Comparison of ENCODE assay signal across 8 cellular contexts in genomic region chr22:39153220-39153860, GRCh38. TPM values are rescaled to one million over a fixed set of nuclear protein-coding genes. Genes with fewer than 3 reads are reported as not detected.
DNase-seq lines count a peak whose midpoint lies in the region; ATAC-seq, FAIRE-seq and TF ChIP-seq lines count a peak whose summit lies in the region.

No MANE protein-coding gene starts in this region.

- H3K27ac ChIP-seq in neutrophil: peak overlapping the region; percentile 88

- FAIRE-seq in endometrium (lab: Jason Lieb, UNC): peak; percentile 37

- peaks cover 25 to 29% of the 10 kb centered on the region in 2 experiments for H3K4me1 ChIP-seq in neutrophil (ENCODE audit: control insufficient read depth in 1 of 2, insufficient read depth in 1 of 2, low read depth in 1 of 2, low read length in 1 of 2)

- peaks cover 55% of the 10 kb centered on the region for H3K27me3 ChIP-seq in neutrophil

- peaks cover 22% of the 10 kb centered on the region for H3K36me3 ChIP-seq in neutrophil

- no peak for TF ChIP-seq CTCF in neutrophil (IDR thresholded peaks at IDR 0.05)
- no peak for TF ChIP-seq CTCF in GM10248 (IDR thresholded peaks at IDR 0.05; ENCODE audit: control extremely low read depth, extremely low read depth, low read depth, missing control alignments)

- CTCF ChIA-PET in GM10248 (lab: Yijun Ruan, JAX): interaction anchor here (1.2 to 2.2 kb wide), 5 partner anchors 15 to 283 kb away, joined by 3 to 12 read pairs (median 5); no protein-coding TSS in a partner anchor

- peak overlapping the region; percentile 73 to 97 for H3K4me3 ChIP-seq in neutrophil (ENCODE audit: low read depth in 1 of 2, low read length in 1 of 2)

- no peaks in the 10 kb centered on the region for H3K9me3 ChIP-seq in neutrophil

- ATAC-seq in GM19023 (IDR thresholded peaks at IDR 0.05; ENCODE audit: unreplicated experiment): peak; percentile 8

- DNase-seq in NCI-H748 (lab: John Stamatoyannopoulos, UW; ENCODE audit: unreplicated experiment) (peak; percentile 28), GM10248 (ENCODE audit: extremely low spot score) (no peak), glomerular visceral epithelial cell (ENCODE audit: extremely low spot score) (no peak), SK-N-DZ (ENCODE audit: low spot score) (no peak), NOMO-1 treated with DMSO at 0.1 percent for 48 hours (lab: John Stamatoyannopoulos, UW; ENCODE audit: unreplicated experiment) (no peak)

- POLR2A ChIA-PET in GM10248 (lab: Yijun Ruan, JAX): interaction anchor here (1.0 to 1.2 kb wide), 3 partner anchors 134 to 367 kb away, joined by 3 to 9 read pairs (median 3); partner anchors contain the start of genes ATF4 and RPL3

RNA-seq across cellular contexts. Expression of gene CBX7, which starts 0.9 kb away (rescaled TPM):
- polyA plus RNA-seq in SK-N-DZ (2014; cell fraction: cytosol; rRNA removed): 0.37 and 1.7 TPM in 2 replicates
- 1.9 and 11.7 TPM in 2 replicates for polyA plus RNA-seq in SK-N-DZ (2014; cell fraction: nucleus; rRNA removed)

RNA-seq across cellular contexts. Expression of gene APOBEC3H, which starts 56.3 kb away (rescaled TPM):
- not detected in 2 replicates for polyA plus RNA-seq in SK-N-DZ (2014; cell fraction: cytosol; rRNA removed)
- not detected in 2 replicates for polyA plus RNA-seq in SK-N-DZ (2014; cell fraction: nucleus; rRNA removed)
